ENCODE assay signal across 8 cellular contexts in genomic region chr1:43763497-43763973, GRCh38. TPM values are rescaled to one million over a fixed set of nuclear protein-coding genes. Genes with fewer than 3 reads are reported as not detected.
DNase-seq lines count a peak whose midpoint lies in the region; ATAC-seq and TF ChIP-seq lines count a peak whose summit lies in the region.

No MANE protein-coding gene starts in this region.

- H3K4me3 Mint-ChIP-seq in progenitor cell of endocrine pancreas (ENCODE audit: low read depth): no peak overlapping the region

- peaks cover 12% of the 10 kb centered on the region for H3F3A ChIP-seq in SK-N-SH (replicated peaks; ENCODE audit: insufficient read depth)

- peak; percentile 99 for TF ChIP-seq RAD21 in SK-N-SH (IDR thresholded peaks at IDR 0.05; ENCODE audit: low read length)

- peak; percentile 77 for DNase-seq in GM04504 (ENCODE audit: low read depth)
- peak; percentile 86 for DNase-seq in NCI-H1105 (lab: John Stamatoyannopoulos, UW)
- DNase-seq in SK-N-SH: peak; percentile 78
- DNase-seq in activated naive CD8-positive, alpha-beta T cell treated with anti-CD3 and anti-CD28 coated beads, Interleukin-2, amount 50 U/mL, for 16 hours (ENCODE audit: low read depth, low spot score): peak; percentile 1
- DNase-seq in cardiac muscle cell (ENCODE audit: low read depth in 1 of 2, low spot score in 1 of 2): peak; percentile 87 to 93
- DNase-seq in progenitor cell of endocrine pancreas (ENCODE audit: low spot score, unreplicated experiment): peak; percentile 49

- no peak overlapping the region for H2AFZ ChIP-seq in SK-N-SH (ENCODE audit: low read depth)

- WGBS in SK-N-SH (ENCODE audit: low lambda C conversion rate): 1% methylated on average over 4 of the region's 4 CpGs

- H3K27me3 ChIP-seq in SK-N-SH (ENCODE audit: insufficient read depth) (no peaks in the 10 kb centered on the region), cardiac muscle cell (no peaks in the 10 kb centered on the region)

- H4K20me1 ChIP-seq in SK-N-SH (ENCODE audit: insufficient read depth): no peaks in the 10 kb centered on the region

- no peak for TF ChIP-seq EP300 in SK-N-SH (IDR thresholded peaks at IDR 0.05; ENCODE audit: borderline replicate concordance in 1 of 2, low read depth in 1 of 2, low read length in 1 of 2)

- H3K27ac ChIP-seq in SK-N-SH (ENCODE audit: low read depth in 2 of 2, low read length in 1 of 2) (no peak overlapping the region), cardiac muscle cell (no peak overlapping the region)

- ATAC-seq in HG02970 (IDR thresholded peaks at IDR 0.05; ENCODE audit: low FRiP score, unreplicated experiment) (no peak), GM21723 (IDR thresholded peaks at IDR 0.05; ENCODE audit: unreplicated experiment) (no peak)

- no peaks in the 10 kb centered on the region for H3K9me3 ChIP-seq in SK-N-SH
- no peaks in the 10 kb centered on the region for H3K9me3 ChIP-seq in cardiac muscle cell (ENCODE audit: low read depth)

- POLR2A ChIA-PET in SK-N-SH (lab: Yijun Ruan, JAX): interaction anchor here (0.5 to 1.6 kb wide), 3 partner anchors 53 to 172 kb away, joined by 3 to 26 read pairs (median 3); no protein-coding TSS in a partner anchor

- no peaks in the 10 kb centered on the region for H3K9me3 Mint-ChIP-seq in progenitor cell of endocrine pancreas (ENCODE audit: low read depth)

- no peaks in the 10 kb centered on the region for H3K4me1 Mint-ChIP-seq in progenitor cell of endocrine pancreas (ENCODE audit: low read depth)

- no peaks in the 10 kb centered on the region for H3K9me2 ChIP-seq in SK-N-SH

- peaks cover 5 to 11% of the 10 kb centered on the region in 2 experiments for H3K4me1 ChIP-seq in SK-N-SH (ENCODE audit: control insufficient read depth in 1 of 2, insufficient read depth in 2 of 2, low read depth in 1 of 2, low read length in 1 of 2)
- H3K4me1 ChIP-seq in cardiac muscle cell (ENCODE audit: low read depth): peaks cover 43% of the 10 kb centered on the region

- H3K36me3 ChIP-seq in SK-N-SH (replicated peaks in 1 of 2; ENCODE audit: control insufficient read depth in 1 of 2, insufficient read depth in 2 of 2, low read length in 1 of 2): no peaks in the 10 kb centered on the region
- H3K36me3 ChIP-seq in cardiac muscle cell: no peaks in the 10 kb centered on the region

- H3K36me3 Mint-ChIP-seq in progenitor cell of endocrine pancreas (ENCODE audit: insufficient read depth): no peaks in the 10 kb centered on the region

- peaks cover 21% of the 10 kb centered on the region; the same call in 1 of the 2 replicates for H3K79me2 ChIP-seq in SK-N-SH (ENCODE audit: insufficient read depth)

- H3K4me3 ChIP-seq in SK-N-SH (ENCODE audit: low read depth in 2 of 2, low read length in 1 of 2) (no peak overlapping the region), cardiac muscle cell (no peak overlapping the region)

- no peak overlapping the region for H3K4me2 ChIP-seq in SK-N-SH

- no peak overlapping the region for H3K27ac Mint-ChIP-seq in progenitor cell of endocrine pancreas

- peak; percentile 94 for TF ChIP-seq CTCF in SK-N-SH (IDR thresholded peaks at IDR 0.05)
- peak; percentile 89 for TF ChIP-seq CTCF in cardiac muscle cell (IDR thresholded peaks at IDR 0.05; ENCODE audit: low read depth, low read length)
- TF ChIP-seq CTCF in progenitor cell of endocrine pancreas (IDR thresholded peaks at IDR 0.05; ENCODE audit: unreplicated experiment): peak; percentile 82

- CTCF ChIA-PET in SK-N-SH (lab: Yijun Ruan, JAX): interaction anchor here (0.5 to 14.3 kb wide), 90 partner anchors 9 to 687 kb away, joined by 3 to 533 read pairs (median 4); partner anchors contain the start of genes ARTN, ATP6V0B, CCDC24 and DPH2

- H3K9ac ChIP-seq in SK-N-SH: no peak overlapping the region

- peaks cover 3% of the 10 kb centered on the region for H3K27me3 Mint-ChIP-seq in progenitor cell of endocrine pancreas

TF ChIP-seq in SK-N-SH, 30 proteins besides CTCF, POLR2A, EP300 and RAD21 (continues in another document):
- TF ChIP-seq ELF1 (IDR thresholded peaks at IDR 0.05) (no peak), MXI1 (IDR thresholded peaks at IDR 0.05; ENCODE audit: low read depth, low read length) (0 out of 2 replicates have a peak, but pooled peaks have one; percentile 31), TEAD4 (IDR thresholded peaks at IDR 0.05; ENCODE audit: borderline replicate concordance, insufficient read depth) (no peak), ZBTB33 (IDR thresholded peaks at IDR 0.05; ENCODE audit: borderline replicate concordance, low read depth) (no peak), CHD2 (IDR thresholded peaks at IDR 0.05; ENCODE audit: low read length, partially characterized antibody) (no peak), USF2 (IDR thresholded peaks at IDR 0.05; ENCODE audit: borderline replicate concordance, low read depth, low read length) (0 out of 2 replicates have a peak, but pooled peaks have one; percentile 4), NRF1 (IDR thresholded peaks at IDR 0.05; ENCODE audit: low read depth, low read length) (peak; percentile 11; the same call in 1 of the 2 replicates), FOXM1 (IDR thresholded peaks at IDR 0.05; ENCODE audit: low read depth) (no peak), TAF1 (IDR thresholded peaks at IDR 0.05; ENCODE audit: borderline replicate concordance, low read depth, low read length) (no peak), POLR2AphosphoS5 (IDR thresholded peaks at IDR 0.05; ENCODE audit: low read depth, low read length) (no peak), NFIC (IDR thresholded peaks at IDR 0.05; ENCODE audit: borderline replicate concordance) (peak; percentile 34; the same call in 1 of the 2 replicates), RXRA (IDR thresholded peaks at IDR 0.05; ENCODE audit: borderline replicate concordance, low read depth) (no peak), MAX (IDR thresholded peaks at IDR 0.05; ENCODE audit: low read depth) (no peak), JUND (IDR thresholded peaks at IDR 0.05) (no peak), EZH2phosphoT487 (IDR thresholded peaks at IDR 0.05; ENCODE audit: borderline replicate concordance, low read depth) (no peak), FOXJ3 (CRISPR knock-in tag; IDR thresholded peaks at IDR 0.05) (no peak), RFX5 (IDR thresholded peaks at IDR 0.05; ENCODE audit: low read length) (peak; percentile 77; the same call in 1 of the 2 replicates), MEF2A (IDR thresholded peaks at IDR 0.05; ENCODE audit: borderline replicate concordance, low read depth) (no peak), YY1 (IDR thresholded peaks at IDR 0.05; ENCODE audit: low read depth) (no peak), GABPA (IDR thresholded peaks at IDR 0.05; ENCODE audit: low read depth) (no peak), USF1 (IDR thresholded peaks at IDR 0.05; ENCODE audit: borderline replicate concordance, low read depth) (no peak)

RNA-seq across cellular contexts. Expression of gene ST3GAL3, which starts 56.2 kb away (rescaled TPM):
- polyA plus RNA-seq in SK-N-SH (2012; rRNA removed) (15.3 and 20.6 TPM in 2 replicates), cardiac muscle cell (35.6 and 35.7 TPM in 2 replicates)
- polyA plus RNA-seq in SK-N-SH (2012; cell fraction: cytosol; rRNA removed): 12.3 and 17.6 TPM in 2 replicates
- polyA plus RNA-seq in SK-N-SH (2012; cell fraction: nucleus; rRNA removed): 38.8 and 48.1 TPM in 2 replicates
- total RNA-seq in cardiac muscle cell (27.8 and 34.7 TPM in 2 replicates), progenitor cell of endocrine pancreas (14.6 and 14.9 TPM in 2 replicates)

Comparison
In these comparisons a context has a peak if more than half of its experiments do, and no peak if none do; other contexts are left out.
1. DNase-seq: peak in every context shown above with its lines; median percentile 90 in cardiac muscle cell; 86 in NCI-H1105; 78 in SK-N-SH; 77 in GM04504; 49 in progenitor cell of endocrine pancreas; 1 in activated naive CD8-positive, alpha-beta T cell treated with anti-CD3 and anti-CD28 coated beads, Interleukin-2, amount 50 U/mL, for 16 hours.